In the genomic region with DNA sequence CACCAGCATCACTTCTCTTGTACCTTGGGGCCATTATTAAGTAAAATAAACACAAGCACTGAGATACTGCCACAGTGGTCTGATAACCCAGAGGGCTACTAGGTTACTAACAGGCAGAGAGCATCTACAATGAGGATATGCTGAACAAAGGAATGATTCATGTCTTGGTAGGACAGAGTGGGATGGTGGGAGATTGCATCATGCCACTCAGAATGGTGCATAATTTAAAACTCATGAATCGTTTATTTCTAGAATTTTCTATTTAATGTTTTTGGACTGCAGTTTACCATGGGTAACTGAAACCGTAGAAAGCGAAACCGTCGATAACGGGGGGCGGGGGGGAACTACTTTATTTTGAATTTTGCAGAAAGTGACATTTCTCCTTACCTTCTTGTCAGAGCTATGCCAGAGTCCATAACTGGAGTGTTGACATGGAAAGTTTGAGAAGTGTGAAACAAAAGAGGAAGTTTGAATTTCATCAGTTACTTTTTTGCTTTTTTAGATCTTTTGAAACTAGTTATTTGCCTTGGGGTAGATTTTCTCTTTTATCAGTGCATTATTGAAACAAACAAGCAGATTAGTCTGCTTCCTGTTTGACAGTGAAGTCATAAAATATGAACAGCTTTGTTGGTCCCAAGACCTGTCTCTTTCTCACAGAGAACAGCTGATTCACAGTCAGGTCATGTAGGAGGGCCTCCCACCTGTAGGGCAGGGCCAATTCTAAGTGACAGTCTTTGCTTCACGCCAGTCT, we compare ENCODE assay signal across 8 cellular contexts.
DNase-seq lines count a peak whose midpoint lies in the region; ATAC-seq and TF ChIP-seq lines count a peak whose summit lies in the region.

No MANE protein-coding gene starts in this region.

- H3K4me3 ChIP-seq in tibial artery, result no peak overlapping the region

- peak; percentile 95 for ATAC-seq in HG02798 (IDR thresholded peaks at IDR 0.05; ENCODE audit: poor library complexity, unreplicated experiment)
- peak; percentile 85 for ATAC-seq in foreskin keratinocyte
- no peak for ATAC-seq in Right ventricle myocardium superior (ENCODE audit: poor library complexity)

- no peak for TF ChIP-seq CTCF in foreskin keratinocyte (conservative IDR thresholded peaks at IDR 0.05)
- no peak for TF ChIP-seq CTCF in tibial artery (IDR thresholded peaks at IDR 0.05)

- DNase-seq in activated CD4-positive, alpha-beta T cell treated with anti-CD3 and anti-CD28 coated beads for 48 hours, result peak; percentile 39
- DNase-seq in activated CD4-positive, alpha-beta T cell treated with anti-CD3 and anti-CD28 coated beads, Interleukin-2, amount 50 U/mL, for 1 hour, result no peak
- DNase-seq in NOMO-1 treated with DMSO at 0.1 percent for 48 hours (lab: John Stamatoyannopoulos, UW; ENCODE audit: unreplicated experiment), result peak; percentile 71
- DNase-seq in foreskin keratinocyte, result peak in 1 of 2 donors; percentile 22
- DNase-seq in Right ventricle myocardium superior, result no peak
- DNase-seq in tibial artery, result no peak
- no peak for DNase-seq in cerebellar nuclear complex (lab: John Stamatoyannopoulos, UW)

- H3K4me1 ChIP-seq in foreskin keratinocyte (no peaks in the 10 kb centered on the region), tibial artery (peaks cover 0 to 8% (median 0%) of the 10 kb centered on the region in 4 donors)

- no peaks in the 10 kb centered on the region for H3K9me3 ChIP-seq in tibial artery

- no peaks in the 10 kb centered on the region for H3K36me3 ChIP-seq in tibial artery

- H3K27me3 ChIP-seq in foreskin keratinocyte (no peaks in the 10 kb centered on the region), tibial artery (no peaks in the 10 kb centered on the region)

- H3K27ac ChIP-seq in foreskin keratinocyte, result no peak overlapping the region
- no peak overlapping the region for H3K27ac ChIP-seq in tibial artery

- intact Hi-C loops in Right ventricle myocardium superior (cut with DNase I) (loop anchor here (5.0 kb wide), 1 partner anchor 152 kb away; the partner anchor contains the start of gene NDUFAF4), tibial artery (cut with DNase I; ENCODE audit: low total_unique reads) (loop anchor here (5.0 to 10.0 kb wide), 2 partner anchors 132 to 425 kb away; no protein-coding TSS in a partner anchor)

Comparison
In these comparisons a context has a peak if more than half of its experiments do, and no peak if none do; other contexts are left out.
1. DNase-seq: peak in activated CD4-positive, alpha-beta T cell treated with anti-CD3 and anti-CD28 coated beads for 48 hours (single experiment) and NOMO-1 treated with DMSO at 0.1 percent for 48 hours (single experiment); none in activated CD4-positive, alpha-beta T cell treated with anti-CD3 and anti-CD28 coated beads, Interleukin-2, amount 50 U/mL, for 1 hour (single experiment), Right ventricle myocardium superior (single experiment), tibial artery (0 of 2) and cerebellar nuclear complex (0 of 2).